8 cellular contexts compared by ENCODE assay signal in the genomic region with DNA sequence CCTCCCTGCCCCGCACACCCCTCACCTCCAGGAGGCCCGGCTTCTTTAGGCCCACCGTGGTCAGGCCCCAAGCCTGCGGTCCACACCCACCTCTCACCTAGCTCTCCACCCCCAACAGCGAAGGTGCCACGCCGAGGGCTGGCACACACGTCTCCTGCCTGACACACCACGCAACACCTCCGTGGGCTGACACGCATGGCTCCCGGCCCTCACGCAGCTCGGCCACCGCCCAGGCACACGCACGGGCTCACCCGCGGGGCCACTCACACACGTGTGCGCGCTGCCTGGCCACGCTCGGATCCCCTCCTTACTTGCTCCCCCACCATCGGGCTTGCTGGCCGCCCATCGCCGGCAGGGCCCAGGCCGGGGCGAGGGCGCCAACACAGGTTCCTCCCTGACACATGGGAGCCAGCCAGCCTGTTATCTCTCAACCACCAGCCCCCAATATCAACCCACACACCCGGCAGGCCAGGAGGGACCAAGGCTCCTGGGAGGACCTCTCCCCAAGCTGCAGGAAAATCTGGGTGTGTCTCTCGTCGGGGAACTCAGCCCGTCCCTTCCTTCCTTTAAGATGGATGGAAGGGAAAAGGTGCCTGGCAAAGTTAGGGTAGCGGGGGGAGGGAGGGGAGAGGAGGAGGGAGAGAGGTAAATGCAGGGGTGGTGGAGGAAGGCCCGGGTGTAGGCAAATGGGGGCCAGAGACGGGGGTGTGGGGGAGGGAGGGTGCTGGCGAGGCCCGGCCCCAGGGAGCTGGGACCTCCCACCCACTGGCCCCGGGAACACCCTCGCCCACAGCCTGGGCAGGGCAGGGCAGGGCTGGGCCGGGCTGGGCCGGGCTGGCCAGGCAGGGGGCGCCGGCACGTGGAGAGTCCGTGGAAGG. TPM values are rescaled to one million over a fixed set of nuclear protein-coding genes. Genes with fewer than 3 reads are reported as not detected.
DNase-seq lines count a peak whose midpoint lies in the region; TF ChIP-seq lines count a peak whose summit lies in the region.

No MANE protein-coding gene starts in this region.

- H3K27ac ChIP-seq in MM.1S (ENCODE audit: low read length) (peak overlapping the region; percentile 65), neutrophil (peak overlapping the region; percentile 98)

- H3K9me3 ChIP-seq in MM.1S (replicated peaks; ENCODE audit: insufficient read depth, low read length) (no peaks in the 10 kb centered on the region), neutrophil (no peaks in the 10 kb centered on the region)

- peaks cover 30% of the 10 kb centered on the region for H3F3A ChIP-seq in MM.1S (ENCODE audit: insufficient read depth, low read length)

- peak overlapping the region; percentile 99 for H3K4me2 ChIP-seq in MM.1S (ENCODE audit: low read depth, low read length)

- DNase-seq in GM10266 (ENCODE audit: extremely low spot score) (peak; percentile 52), H4 (ENCODE audit: low spot score) (peak; percentile 57), MM.1S (peak; percentile 7), fibroblast of pulmonary artery (ENCODE audit: low read depth) (no peak), NCI-H2029 treated with DMSO at 0.1 percent for 48 hours (lab: John Stamatoyannopoulos, UW) (no peak), NCI-H345 treated with DMSO at 0.1 percent for 48 hours (lab: John Stamatoyannopoulos, UW; ENCODE audit: unreplicated experiment) (no peak)
- peak; percentile 75 for DNase-seq in activated T-cell treated with anti-CD3 and anti-CD28 coated beads, Interleukin-2, amount 50 U/mL, for 24 hours

- no peaks in the 10 kb centered on the region for H3K27me3 Mint-ChIP-seq in activated T-cell treated with anti-CD3 and anti-CD28 coated beads, Interleukin-2, amount 50 U/mL, for 24 hours

- TF ChIP-seq CTCF in GM10266 (IDR thresholded peaks at IDR 0.05; ENCODE audit: control insufficient read depth, insufficient read depth, low read depth, missing control alignments) (no peak), MM.1S (IDR thresholded peaks at IDR 0.05; ENCODE audit: low read length) (no peak), fibroblast of pulmonary artery (IDR thresholded peaks at IDR 0.05; ENCODE audit: low read length, missing control alignments) (no peak), neutrophil (IDR thresholded peaks at IDR 0.05) (no peak)

- H3K9me2 ChIP-seq in MM.1S (replicated peaks; ENCODE audit: insufficient read depth, low read length) = no peaks in the 10 kb centered on the region

- H4K20me1 ChIP-seq in MM.1S (ENCODE audit: insufficient read depth, low read length) = no peaks in the 10 kb centered on the region

- peaks cover 41% of the 10 kb centered on the region for H3K4me1 Mint-ChIP-seq in activated T-cell treated with anti-CD3 and anti-CD28 coated beads, Interleukin-2, amount 50 U/mL, for 24 hours (ENCODE audit: low read depth)

- H3K4me1 ChIP-seq in MM.1S (ENCODE audit: low read length) (peaks cover 12% of the 10 kb centered on the region), neutrophil (ENCODE audit: control insufficient read depth in 1 of 2, insufficient read depth in 1 of 2, low read depth in 1 of 2, low read length in 1 of 2) (peaks cover 34 to 35% of the 10 kb centered on the region in 2 experiments)

- H3K27me3 ChIP-seq in MM.1S (replicated peaks; ENCODE audit: insufficient read depth, low read length) (no peaks in the 10 kb centered on the region), neutrophil (no peaks in the 10 kb centered on the region)

- H3K79me2 ChIP-seq in MM.1S (ENCODE audit: low read length) = peaks cover 37% of the 10 kb centered on the region

- H3K36me3 ChIP-seq in MM.1S (replicated peaks; ENCODE audit: insufficient read depth, low read length) (no peaks in the 10 kb centered on the region), neutrophil (peaks cover 35% of the 10 kb centered on the region)

- H3K9me3 Mint-ChIP-seq in activated T-cell treated with anti-CD3 and anti-CD28 coated beads, Interleukin-2, amount 50 U/mL, for 24 hours = no peaks in the 10 kb centered on the region

- peak overlapping the region; percentile 93 for H3K4me3 Mint-ChIP-seq in activated T-cell treated with anti-CD3 and anti-CD28 coated beads, Interleukin-2, amount 50 U/mL, for 24 hours

- H3K4me3 ChIP-seq in MM.1S (ENCODE audit: low read length) (peak overlapping the region; percentile 88), fibroblast of pulmonary artery (replicated peaks; ENCODE audit: low read depth, low read length) (peak overlapping the region; percentile 69), neutrophil (ENCODE audit: low read depth in 1 of 2, low read length in 1 of 2) (peak overlapping the region; percentile 91 to 92)

- H3K9ac ChIP-seq in MM.1S (ENCODE audit: low read length) = peak overlapping the region; percentile 87

- H3K36me3 Mint-ChIP-seq in activated T-cell treated with anti-CD3 and anti-CD28 coated beads, Interleukin-2, amount 50 U/mL, for 24 hours (ENCODE audit: low read depth) = peaks cover 71% of the 10 kb centered on the region

- peak overlapping the region; percentile 78 for H2AFZ ChIP-seq in MM.1S (ENCODE audit: low read length)

- H3K27ac Mint-ChIP-seq in activated T-cell treated with anti-CD3 and anti-CD28 coated beads, Interleukin-2, amount 50 U/mL, for 24 hours = peak overlapping the region; percentile 94

RNA-seq across cellular contexts. Expression of a gene that starts 0.5 kb away (rescaled TPM):
- 120 and 138 TPM in 2 replicates for total RNA-seq in H4 (2014; rRNA removed; shearing (Covaris generic))

RNA-seq across cellular contexts. Expression of a gene that starts 8.5 kb away (rescaled TPM):
- total RNA-seq in H4 (2014; rRNA removed; shearing (Covaris generic)) = 313 and 327 TPM in 2 replicates

RNA-seq across cellular contexts. Expression of a gene that starts 22.3 kb away (rescaled TPM):
- total RNA-seq in H4 (2014; rRNA removed; shearing (Covaris generic)) = 113 and 119 TPM in 2 replicates

RNA-seq across cellular contexts. Expression of a gene that starts 22.4 kb away (rescaled TPM):
- total RNA-seq in H4 (2014; rRNA removed; shearing (Covaris generic)) = 4.2 and 6.3 TPM in 2 replicates

RNA-seq across cellular contexts. Expression of a gene that starts 29.6 kb away (rescaled TPM):
- total RNA-seq in H4 (2014; rRNA removed; shearing (Covaris generic)) = not detected in 2 replicates

Comparison
In these comparisons a context has a peak if more than half of its experiments do, and no peak if none do; other contexts are left out.
1. DNase-seq: peak in GM10266 (single experiment), H4 (single experiment), MM.1S (single experiment) and activated T-cell treated with anti-CD3 and anti-CD28 coated beads, Interleukin-2, amount 50 U/mL, for 24 hours (single experiment); none in fibroblast of pulmonary artery (single experiment), NCI-H2029 treated with DMSO at 0.1 percent for 48 hours (single experiment) and NCI-H345 treated with DMSO at 0.1 percent for 48 hours (single experiment).
2. Peak in every context shown above with its lines, with median percentiles within 50 percentile points of each other: H3K4me3 ChIP-seq.